Comparison of ENCODE assay signal across 8 cellular contexts in genomic region chr12:42421844-42422779, GRCh38.
A peak's percentile ranks its signal among the peaks of the same experiment; 100 is the strongest.
DNase-seq lines count a peak whose midpoint lies in the region; ATAC-seq lines count a peak whose summit lies in the region.
"Had no signal": no experiment of that assay in that cellular context is flagged by ENCODE, and none has a peak within 500 bp of the region (broad histone marks: within the 10 kb centered on the region; RNA-seq: fewer than 3 reads in every experiment).

No MANE protein-coding gene starts in this region.

- ATAC-seq in GM19023 (IDR thresholded peaks at IDR 0.05; ENCODE audit: unreplicated experiment) (peak; percentile 82), HG02870 (IDR thresholded peaks at IDR 0.05; ENCODE audit: unreplicated experiment) (peak; percentile 99)

- peak; percentile 84 for DNase-seq in adipocyte (ENCODE audit: low read depth)
- DNase-seq in pons (ENCODE audit: low spot score), result peak; percentile 11
- no peak for DNase-seq in activated CD4-positive, alpha-beta T cell treated with anti-CD3 and anti-CD28 coated beads, Interleukin-2, amount 50 U/mL, for 48 hours
- no peak for DNase-seq in stimulated activated CD4-positive, alpha-beta T cell treated with anti-CD3 and anti-CD28 coated beads, Interleukin-4, amount 100 ng/mL, for 24 hours
- no peak for DNase-seq in SKM-1 treated with dmso at 0.1 percent for 144 hours (lab: John Stamatoyannopoulos, UW; ENCODE audit: unreplicated experiment)

- H3K27me3 ChIP-seq in adipocyte (replicated peaks; ENCODE audit: control insufficient read depth, insufficient read depth, low read length), result no peaks in the 10 kb centered on the region

- H3K36me3 ChIP-seq in adipocyte (ENCODE audit: control insufficient read depth, insufficient read depth, low read length, severe bottlenecking), result no peaks in the 10 kb centered on the region

- peaks cover 19% of the 10 kb centered on the region for H3K4me1 ChIP-seq in adipocyte (ENCODE audit: control insufficient read depth, insufficient read depth, low read length)

- peak overlapping the region; percentile 4 for H3K4me3 ChIP-seq in adipocyte (ENCODE audit: low read length)
- H3K4me3 ChIP-seq: SK-N-MC had no signal

- no peaks in the 10 kb centered on the region for H3K9me3 ChIP-seq in adipocyte (ENCODE audit: control insufficient read depth, low read length)

- peak overlapping the region; percentile 16 for H3K9ac ChIP-seq in adipocyte (ENCODE audit: low read length)

Comparison
In these comparisons a context has a peak if more than half of its experiments do, and no peak if none do; other contexts are left out.
1. DNase-seq: peak in adipocyte (single experiment) and pons (single experiment); none in activated CD4-positive, alpha-beta T cell treated with anti-CD3 and anti-CD28 coated beads, Interleukin-2, amount 50 U/mL, for 48 hours (0 of 2), stimulated activated CD4-positive, alpha-beta T cell treated with anti-CD3 and anti-CD28 coated beads, Interleukin-4, amount 100 ng/mL, for 24 hours (single experiment) and SKM-1 treated with dmso at 0.1 percent for 144 hours (single experiment).